In the genomic region with DNA sequence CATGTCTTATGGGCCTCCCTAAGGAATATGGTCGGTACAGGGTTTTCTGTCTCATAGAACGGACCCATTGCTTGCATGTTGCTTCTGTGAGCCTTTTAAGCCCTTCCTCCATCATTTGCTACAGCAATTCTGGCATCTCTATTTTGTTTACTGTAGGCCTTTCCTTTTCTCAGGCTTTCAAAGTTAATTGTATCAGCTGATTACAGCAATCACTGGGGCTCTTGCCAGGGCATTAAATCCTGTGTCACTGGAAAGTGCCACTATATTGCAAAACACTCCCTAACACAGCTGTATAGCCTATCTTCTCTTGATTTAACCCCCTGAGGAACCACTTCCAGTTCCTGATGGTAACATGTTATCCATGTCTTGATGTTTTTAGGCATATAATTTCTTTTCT, we compare ENCODE assay signal across 15 cellular contexts.
DNase-seq lines count a peak whose midpoint lies in the region; ATAC-seq and TF ChIP-seq lines count a peak whose summit lies in the region.
"Had no signal": no experiment of that assay in that cellular context is flagged by ENCODE, and none has a peak within 500 bp of the region (broad histone marks: within the 10 kb centered on the region; RNA-seq: fewer than 3 reads in every experiment).

No MANE protein-coding gene starts in this region.

- no peaks in the 10 kb centered on the region for H3K4me1 Mint-ChIP-seq in stimulated activated naive B cell treated with anti-CD40 and anti-IgM and Interleukin-4, amounts not matched to agents 10 μg/mL and 1 μg/mL and 100 μg/mL, for 72 hours

- H3K4me1 ChIP-seq in OCI-LY3 (ENCODE audit: low read length) (peaks cover 17% of the 10 kb centered on the region), transverse colon (peaks cover 0 to 14% (median 6%) of the 10 kb centered on the region in 4 donors)
- H3K4me1 ChIP-seq: left ventricle myocardium inferior had no signal

- intact Hi-C loops in transverse colon (cut with DNase I; ENCODE audit: low total_unique reads), result no loop called here

- no peaks in the 10 kb centered on the region for H3K36me3 ChIP-seq in OCI-LY3 (replicated peaks; ENCODE audit: low read depth, low read length)
- no peaks in the 10 kb centered on the region for H3K36me3 ChIP-seq in transverse colon
- H3K36me3 ChIP-seq: BE2C, left ventricle myocardium inferior had no signal

- H3K4me2 ChIP-seq in OCI-LY3 (ENCODE audit: low read length), result peak overlapping the region; percentile 38; the same call in 1 of the 2 replicates

- no peaks in the 10 kb centered on the region for H3K36me3 Mint-ChIP-seq in stimulated activated naive B cell treated with anti-CD40 and anti-IgM and Interleukin-4, amounts not matched to agents 10 μg/mL and 1 μg/mL and 100 μg/mL, for 72 hours

- DNase-seq in GM04504 (ENCODE audit: low read depth) (peak; percentile 51), fibroblast of villous mesenchyme (ENCODE audit: low read depth) (peak; percentile 83), transverse colon (peak; percentile 70), iPS-NIHi11 (ENCODE audit: low spot score) (no peak)
- no peak for DNase-seq in stimulated activated naive B cell treated with anti-CD40 and anti-IgM and Interleukin-4, amounts not matched to agents 10 μg/mL and 1 μg/mL and 100 μg/mL, for 72 hours
- DNase-seq: activated CD4-positive, alpha-beta T cell treated with anti-CD3 and anti-CD28 coated beads, Interleukin-2, amount 10 ng/mL, durations not matched to agents 24 days and 14 days; activated naive CD8-positive, alpha-beta T cell treated with anti-CD3 and anti-CD28 coated beads, Interleukin-2, amount 50 U/mL, for 24 hours; BE2C; GF-D8; left ventricle myocardium inferior; NCI-H2171; stimulated activated CD4-positive, alpha-beta T cell treated with anti-CD3 and anti-CD28 coated beads, Interleukin-12 subunit alpha, Interleukin-12 subunit beta, amount 100 ng/mL, for 4 hours; stimulated activated CD8-positive, alpha-beta memory T cell treated with anti-CD3 and anti-CD28 coated beads, Interleukin-4, amount 100 ng/mL, for 48 hours had no signal

- no peaks in the 10 kb centered on the region for H3K9me3 ChIP-seq in OCI-LY3 (ENCODE audit: insufficient read depth, low read length)
- no peaks in the 10 kb centered on the region for H3K9me3 ChIP-seq in transverse colon
- H3K9me3 ChIP-seq: BE2C, left ventricle myocardium inferior had no signal

- peaks cover 3 to 6% of the 10 kb centered on the region in 2 donors for H3K27me3 Mint-ChIP-seq in stimulated activated naive B cell treated with anti-CD40 and anti-IgM and Interleukin-4, amounts not matched to agents 10 μg/mL and 1 μg/mL and 100 μg/mL, for 72 hours

- TF ChIP-seq POLR2A in transverse colon (IDR thresholded peaks at IDR 0.05), result no peak

- TF ChIP-seq EP300 in transverse colon (IDR thresholded peaks at IDR 0.05; ENCODE audit: low read depth), result no peak

- no peak overlapping the region for H3K4me3 ChIP-seq in OCI-LY3 (ENCODE audit: low read length)
- no peak overlapping the region for H3K4me3 ChIP-seq in fibroblast of villous mesenchyme (ENCODE audit: low read depth, low read length)
- no peak overlapping the region for H3K4me3 ChIP-seq in transverse colon
- H3K4me3 ChIP-seq: left ventricle myocardium inferior had no signal

- no peak overlapping the region for H3K27ac ChIP-seq in OCI-LY3 (ENCODE audit: low read length)
- peak overlapping the region; percentile 27 to 65 (median 58) for H3K27ac ChIP-seq in transverse colon
- H3K27ac ChIP-seq: left ventricle myocardium inferior had no signal

- H4K20me1 ChIP-seq in OCI-LY3 (ENCODE audit: insufficient read depth, low read length), result no peaks in the 10 kb centered on the region

- no peak overlapping the region for H3K27ac Mint-ChIP-seq in stimulated activated naive B cell treated with anti-CD40 and anti-IgM and Interleukin-4, amounts not matched to agents 10 μg/mL and 1 μg/mL and 100 μg/mL, for 72 hours
- H3K27ac Mint-ChIP-seq: activated CD4-positive, alpha-beta T cell treated with anti-CD3 and anti-CD28 coated beads, Interleukin-2, amount 10 ng/mL, durations not matched to agents 24 days and 14 days; activated naive CD8-positive, alpha-beta T cell treated with anti-CD3 and anti-CD28 coated beads, Interleukin-2, amount 50 U/mL, for 24 hours had no signal

- no peak overlapping the region for H2AFZ ChIP-seq in OCI-LY3 (ENCODE audit: low read depth, low read length)

- H3K9me3 Mint-ChIP-seq in stimulated activated naive B cell treated with anti-CD40 and anti-IgM and Interleukin-4, amounts not matched to agents 10 μg/mL and 1 μg/mL and 100 μg/mL, for 72 hours, result peaks cover 0 to 2% of the 10 kb centered on the region in 2 donors
- H3K9me3 Mint-ChIP-seq: activated CD4-positive, alpha-beta T cell treated with anti-CD3 and anti-CD28 coated beads, Interleukin-2, amount 10 ng/mL, durations not matched to agents 24 days and 14 days; activated naive CD8-positive, alpha-beta T cell treated with anti-CD3 and anti-CD28 coated beads, Interleukin-2, amount 50 U/mL, for 24 hours had no signal

- H3K4me3 Mint-ChIP-seq in stimulated activated naive B cell treated with anti-CD40 and anti-IgM and Interleukin-4, amounts not matched to agents 10 μg/mL and 1 μg/mL and 100 μg/mL, for 72 hours, result no peak overlapping the region
- H3K4me3 Mint-ChIP-seq: activated CD4-positive, alpha-beta T cell treated with anti-CD3 and anti-CD28 coated beads, Interleukin-2, amount 10 ng/mL, durations not matched to agents 24 days and 14 days; activated naive CD8-positive, alpha-beta T cell treated with anti-CD3 and anti-CD28 coated beads, Interleukin-2, amount 50 U/mL, for 24 hours had no signal

- in situ Hi-C loops in transverse colon (cut with MboI; ENCODE audit: low pct_ligation_motif_present in 1 of 4, low pct_unique_long_range_greater_than_20kb in 1 of 4, low sequenced_read_pairs in 3 of 4), result loop anchor here in 2 of 4 donors (25.0 kb wide), 2 partner anchors 237 to 513 kb away; no protein-coding TSS in a partner anchor

- no peaks in the 10 kb centered on the region for H3K79me2 ChIP-seq in OCI-LY3 (ENCODE audit: low read length)

- 36 to 52% methylated on average over 2 of the region's 2 CpGs for WGBS in transverse colon (ENCODE audit: low coverage in 1 of 2), 2 donors

- ATAC-seq in stimulated activated naive B cell treated with anti-CD40 and anti-IgM and Interleukin-4, amounts not matched to agents 10 μg/mL and 1 μg/mL and 100 μg/mL, for 72 hours (replicated peaks), result no peak
- no peak for ATAC-seq in HG03135 (IDR thresholded peaks at IDR 0.05; ENCODE audit: unreplicated experiment)
- ATAC-seq: activated naive CD8-positive, alpha-beta T cell treated with anti-CD3 and anti-CD28 coated beads, Interleukin-2, amount 50 U/mL, for 24 hours had no signal

- H3K9ac ChIP-seq in OCI-LY3 (ENCODE audit: low read length), result no peak overlapping the region

- no peaks in the 10 kb centered on the region for H3K27me3 ChIP-seq in OCI-LY3 (ENCODE audit: low read depth, low read length)
- no peaks in the 10 kb centered on the region for H3K27me3 ChIP-seq in transverse colon
- H3K27me3 ChIP-seq: BE2C had no signal

- TF ChIP-seq CTCF in OCI-LY3 (IDR thresholded peaks at IDR 0.05; ENCODE audit: low read depth, low read length) (peak; percentile 1; the same call in 1 of the 2 replicates), fibroblast of villous mesenchyme (IDR thresholded peaks at IDR 0.05; ENCODE audit: insufficient read depth, low read depth, low read length) (no peak), transverse colon (IDR thresholded peaks at IDR 0.05) (peak in 1 of 5 experiments; percentile 3)

Comparison
In these comparisons a context has a peak if more than half of its experiments do, and no peak if none do; other contexts are left out.
1. DNase-seq: peak in GM04504 (single experiment), fibroblast of villous mesenchyme (single experiment) and transverse colon (single experiment); none in stimulated activated naive B cell treated with anti-CD40 and anti-IgM and Interleukin-4, amounts not matched to agents 10 μg/mL and 1 μg/mL and 100 μg/mL, for 72 hours (single experiment) and iPS-NIHi11 (single experiment).